ENCODE assay signal across 20 cellular contexts in genomic region chrX:147877726-147878125, GRCh38.
"Had no signal": no experiment of that assay in that cellular context is flagged by ENCODE, and none has a peak within 500 bp of the region (broad histone marks: within the 10 kb centered on the region; RNA-seq: fewer than 3 reads in every experiment).

No MANE protein-coding gene starts in this region.

- H3K4me1 ChIP-seq: foreskin keratinocyte, sigmoid colon, testis, tibial nerve, upper lobe of right lung, vagina had no signal

- H3K27ac ChIP-seq: foreskin keratinocyte, hepatocyte, sigmoid colon, skin epidermis, testis, tibial nerve, upper lobe of right lung, vagina had no signal

- H3K4me3 ChIP-seq: hepatocyte, mucosa of descending colon, sigmoid colon, skin epidermis, testis, tibial nerve, upper lobe of right lung, vagina had no signal

- ATAC-seq: foreskin keratinocyte; left colon; mucosa of descending colon; naive thymus-derived CD8-positive, alpha-beta T cell; stimulated activated naive B cell treated with anti-CD40 and anti-IgM and Interleukin-4, amounts not matched to agents 10 μg/mL and 1 μg/mL and 100 μg/mL, for 72 hours; stimulated activated naive CD8-positive, alpha-beta T cell treated with anti-CD3 and anti-CD28 coated beads, Interleukin-15, amount 100 ng/mL, for 72 hours; upper lobe of right lung had no signal

- H3K9me3 ChIP-seq: mucosa of descending colon, sigmoid colon, testis, upper lobe of right lung, vagina had no signal

- DNase-seq: effector CD4-positive, alpha-beta T cell; endodermal cell; foreskin keratinocyte; head of caudate nucleus; left colon; mammary epithelial cell; mucosa of descending colon; naive thymus-derived CD8-positive, alpha-beta T cell; posterior cingulate gyrus; sigmoid colon; stimulated activated CD4-positive, alpha-beta T cell treated with anti-CD3 and anti-CD28 coated beads, Interleukin-2, amount 100 ng/mL, for 24 hours; stimulated activated CD4-positive, alpha-beta T cell treated with anti-CD3 and anti-CD28 coated beads, Interleukin-4, amount 100 ng/mL, for 4 hours; stimulated activated naive B cell treated with anti-CD40 and anti-IgM and Interleukin-4, amounts not matched to agents 10 μg/mL and 1 μg/mL and 100 μg/mL, for 72 hours; stimulated activated naive CD8-positive, alpha-beta T cell treated with anti-CD3 and anti-CD28 coated beads, Interleukin-15, amount 100 ng/mL, for 72 hours; testis; upper lobe of right lung had no signal

- H3K27me3 ChIP-seq: foreskin keratinocyte, hepatocyte, sigmoid colon, testis, tibial nerve, upper lobe of right lung, vagina had no signal

- H3K4me2 ChIP-seq: hepatocyte had no signal

- H2AFZ ChIP-seq: hepatocyte had no signal

- H3K79me2 ChIP-seq: hepatocyte had no signal

- H3K36me3 ChIP-seq: sigmoid colon, tibial nerve, upper lobe of right lung, vagina had no signal
